ENCODE assay signal across 26 cellular contexts in genomic region chr14:33509454-33509853, GRCh38.
"Had no signal": no experiment of that assay in that cellular context is flagged by ENCODE, and none has a peak within 500 bp of the region (broad histone marks: within the 10 kb centered on the region; RNA-seq: fewer than 3 reads in every experiment).

No MANE protein-coding gene starts in this region.

- H3K4me3 Mint-ChIP-seq: activated CD4-positive, alpha-beta memory T cell treated with anti-CD3 and anti-CD28 coated beads for 36 hours; activated CD4-positive, alpha-beta T cell treated with anti-CD3 and anti-CD28 coated beads, Interleukin-2, amount 10 ng/mL, durations not matched to agents 24 days and 14 days had no signal

- H3K27ac Mint-ChIP-seq: activated CD4-positive, alpha-beta memory T cell treated with anti-CD3 and anti-CD28 coated beads for 36 hours; activated CD4-positive, alpha-beta T cell treated with anti-CD3 and anti-CD28 coated beads, Interleukin-2, amount 10 ng/mL, durations not matched to agents 24 days and 14 days had no signal

- H3K9me3 ChIP-seq: colonic mucosa, mucosa of descending colon, neutrophil, pancreas, prostate gland, sigmoid colon, suprapubic skin, tibial artery had no signal

- ATAC-seq: esophagus mucosa, left lobe of liver had no signal

- FAIRE-seq: pancreas had no signal

- H3K27ac ChIP-seq: colonic mucosa, neutrophil, pancreas, prostate gland, sigmoid colon, suprapubic skin, tibial artery had no signal

- DNase-seq: activated CD4-positive, alpha-beta memory T cell treated with anti-CD3 and anti-CD28 coated beads for 36 hours; activated CD4-positive, alpha-beta T cell treated with anti-CD3 and anti-CD28 coated beads, Interleukin-2, amount 10 ng/mL, durations not matched to agents 24 days and 14 days; activated CD4-positive, CD25-positive, alpha-beta regulatory T cell treated with anti-CD3 and anti-CD28 coated beads, Interleukin-2, amount 50 U/mL, for 72 hours; activated CD8-positive, alpha-beta memory T cell treated with anti-CD3 and anti-CD28 coated beads, Interleukin-2, amount 50 U/mL, for 4 hours; activated gamma-delta T cell treated with Interleukin-2 at 50 U/mL for 16 hours; activated naive CD4-positive, alpha-beta T cell treated with anti-CD3 and anti-CD28 coated beads, Interleukin-2, amount 50 U/mL, for 16 hours; activated T-cell treated with anti-CD3 and anti-CD28 coated beads, Interleukin-2, amount 50 U/mL, for 1 hour; amygdala; colonic mucosa; dorsolateral prefrontal cortex; effector memory CD4-positive, alpha-beta T cell; mucosa of descending colon; pancreas; sigmoid colon; stimulated activated CD4-positive, alpha-beta T cell treated with anti-CD3 and anti-CD28 coated beads, Interleukin-15, amount 100 ng/mL, for 24 hours; stimulated activated CD4-positive, alpha-beta T cell treated with anti-CD3 and anti-CD28 coated beads, Interleukin-2, amount 100 ng/mL, for 24 hours; stimulated activated naive CD4-positive, alpha-beta T cell; T-helper 2 cell; tibial artery had no signal

- H3K27me3 ChIP-seq: colonic mucosa, dorsolateral prefrontal cortex, pancreas, sigmoid colon, suprapubic skin, tibial artery had no signal

- H3K9me3 Mint-ChIP-seq: activated CD4-positive, alpha-beta memory T cell treated with anti-CD3 and anti-CD28 coated beads for 36 hours; activated CD4-positive, alpha-beta T cell treated with anti-CD3 and anti-CD28 coated beads, Interleukin-2, amount 10 ng/mL, durations not matched to agents 24 days and 14 days; nephron had no signal

- H3K36me3 Mint-ChIP-seq: activated CD4-positive, alpha-beta memory T cell treated with anti-CD3 and anti-CD28 coated beads for 36 hours had no signal

- H3K4me3 ChIP-seq: colonic mucosa, dorsolateral prefrontal cortex, lung, mucosa of descending colon, pancreas, prostate gland, sigmoid colon, suprapubic skin, tibial artery had no signal

- H3K4me1 ChIP-seq: colonic mucosa, pancreas, prostate gland, suprapubic skin had no signal

- H3K36me3 ChIP-seq: colonic mucosa, neutrophil, pancreas, prostate gland, sigmoid colon, suprapubic skin, tibial artery had no signal

- H3K27me3 Mint-ChIP-seq: activated CD4-positive, alpha-beta T cell treated with anti-CD3 and anti-CD28 coated beads, Interleukin-2, amount 10 ng/mL, durations not matched to agents 24 days and 14 days had no signal

- H3K4me1 Mint-ChIP-seq: activated CD4-positive, alpha-beta T cell treated with anti-CD3 and anti-CD28 coated beads, Interleukin-2, amount 10 ng/mL, durations not matched to agents 24 days and 14 days had no signal
